In the genomic region with DNA sequence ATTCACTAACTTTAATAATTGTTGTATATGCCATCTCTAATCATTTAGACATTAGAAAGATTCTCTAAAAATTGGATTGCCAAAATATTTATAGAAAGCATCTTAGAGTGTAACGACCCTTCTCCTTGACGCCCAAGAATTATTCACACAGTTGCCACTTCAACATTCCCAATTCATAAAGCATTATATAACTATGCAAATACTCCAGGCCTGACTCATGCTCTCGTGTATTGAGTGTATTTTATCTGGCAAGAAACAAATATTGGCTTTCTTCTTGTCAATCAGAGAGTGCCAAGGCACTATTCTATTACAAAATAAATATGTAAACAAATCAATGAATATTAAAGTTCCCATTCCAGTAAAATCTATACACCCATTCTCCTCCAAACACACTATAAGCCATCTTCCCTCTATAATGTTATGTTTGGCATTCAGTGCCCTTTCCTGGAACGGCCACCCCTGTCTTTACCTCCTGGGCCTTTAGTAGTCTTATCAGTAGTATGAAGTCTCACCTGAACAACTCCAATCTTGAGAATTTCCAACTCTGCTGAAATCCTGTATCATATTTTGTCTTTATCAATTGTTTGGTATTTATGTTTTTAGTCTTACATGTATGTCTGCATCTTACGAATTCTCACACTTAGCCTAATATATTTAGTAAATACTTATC, we compare ENCODE assay signal across 22 cellular contexts.
DNase-seq lines count a peak whose midpoint lies in the region; ATAC-seq and TF ChIP-seq lines count a peak whose summit lies in the region.
"Had no signal": no experiment of that assay in that cellular context is flagged by ENCODE, and none has a peak within 500 bp of the region (broad histone marks: within the 10 kb centered on the region; RNA-seq: fewer than 3 reads in every experiment).

No MANE protein-coding gene starts in this region.

- H3K4me3 ChIP-seq in LNCaP clone FGC (ENCODE audit: low read depth, low read length) = no peak overlapping the region
- no peak overlapping the region for H3K4me3 ChIP-seq in PC-3 (ENCODE audit: low read length)
- H3K4me3 ChIP-seq in fibroblast of the aortic adventitia (ENCODE audit: low read depth, low read length) = no peak overlapping the region
- H3K4me3 ChIP-seq: esophagus squamous epithelium, sigmoid colon, SK-N-MC, tibial artery had no signal

- no peaks in the 10 kb centered on the region for H3K79me2 ChIP-seq in PC-3 (ENCODE audit: low read length)

- H3K9ac ChIP-seq in PC-3 (ENCODE audit: low read length) = no peak overlapping the region

- H3K4me1 Mint-ChIP-seq in activated T-cell treated with anti-CD3 and anti-CD28 coated beads, Interleukin-2, amount 50 U/mL, for 4 hours (ENCODE audit: low read depth) = no peaks in the 10 kb centered on the region

- DNase-seq in DMS53 (lab: John Stamatoyannopoulos, UW) = peak; percentile 97
- DNase-seq in LNCaP clone FGC (ENCODE audit: low read depth) = peak; percentile 52
- peak; percentile 67 for DNase-seq in PC-3
- DNase-seq in fibroblast of the aortic adventitia (ENCODE audit: low read depth) = peak; percentile 47
- DNase-seq in activated CD4-positive, alpha-beta T cell treated with anti-CD3 and anti-CD28 coated beads, Interleukin-2, amount 50 U/mL, for 1 hour = no peak
- DNase-seq in activated T-cell treated with anti-CD3 and anti-CD28 coated beads, Interleukin-2, amount 50 U/mL, for 4 hours = no peak
- no peak for DNase-seq in stimulated activated CD4-positive, alpha-beta T cell treated with anti-CD3 and anti-CD28 coated beads, Interleukin-4, amount 100 ng/mL, for 4 hours
- DNase-seq: activated CD4-positive, CD25-positive, alpha-beta regulatory T cell; activated CD8-positive, alpha-beta T cell treated with anti-CD3 and anti-CD28 coated beads for 36 hours; activated naive CD4-positive, alpha-beta T cell treated with anti-CD3 and anti-CD28 coated beads for 36 hours; activated T-cell treated with anti-CD3 and anti-CD28 coated beads, Interleukin-2, amount 50 U/mL, for 24 hours; effector CD8-positive, alpha-beta T cell; esophagus squamous epithelium; glutamatergic neuron; NCI-H1417 treated with DMSO at 0.1 percent for 48 hours; sigmoid colon; stimulated activated naive CD4-positive, alpha-beta T cell treated with Interleukin-2 at 50 U/mL for 16 hours; T1000; tibial artery had no signal

- H3K9me3 ChIP-seq in PC-3 (ENCODE audit: low read length) = no peaks in the 10 kb centered on the region
- H3K9me3 ChIP-seq: esophagus squamous epithelium, sigmoid colon, tibial artery had no signal

- no peaks in the 10 kb centered on the region for H3K27me3 ChIP-seq in PC-3 (ENCODE audit: low read length)
- H3K27me3 ChIP-seq: esophagus squamous epithelium, sigmoid colon, tibial artery had no signal

- peaks cover 6% of the 10 kb centered on the region; the same call in 1 of the 2 replicates for H3K4me1 ChIP-seq in PC-3 (ENCODE audit: insufficient read depth, low read length)
- H3K4me1 ChIP-seq: esophagus squamous epithelium, sigmoid colon had no signal

- H3K36me3 Mint-ChIP-seq in activated T-cell treated with anti-CD3 and anti-CD28 coated beads, Interleukin-2, amount 50 U/mL, for 4 hours (ENCODE audit: insufficient read depth) = no peaks in the 10 kb centered on the region
- H3K36me3 Mint-ChIP-seq: natural killer cell treated with Interleukin-12 subunit alpha and Interleukin-12 subunit beta and Interleukin-15 and Interleukin-18, amount 100 ng/mL, for 72 hours had no signal

- no peak for TF ChIP-seq CTCF in LNCaP clone FGC (IDR thresholded peaks at IDR 0.05; ENCODE audit: control insufficient read depth, extremely low read depth, insufficient read depth)
- TF ChIP-seq CTCF in PC-3 (conservative IDR thresholded peaks at IDR 0.05; ENCODE audit: low read depth, low read length) = no peak
- TF ChIP-seq CTCF in fibroblast of the aortic adventitia (IDR thresholded peaks at IDR 0.05; ENCODE audit: insufficient read depth, low read length) = no peak

- no peaks in the 10 kb centered on the region for H3F3A ChIP-seq in PC-3 (ENCODE audit: low read length, unreplicated experiment)

- H3K4me3 Mint-ChIP-seq in activated T-cell treated with anti-CD3 and anti-CD28 coated beads, Interleukin-2, amount 50 U/mL, for 4 hours = no peak overlapping the region
- H3K4me3 Mint-ChIP-seq: activated CD8-positive, alpha-beta T cell treated with anti-CD3 and anti-CD28 coated beads for 36 hours; activated naive CD4-positive, alpha-beta T cell treated with anti-CD3 and anti-CD28 coated beads for 36 hours; activated T-cell treated with anti-CD3 and anti-CD28 coated beads, Interleukin-2, amount 50 U/mL, for 24 hours; natural killer cell treated with Interleukin-12 subunit alpha and Interleukin-12 subunit beta and Interleukin-15 and Interleukin-18, amount 100 ng/mL, for 72 hours had no signal

- H3K27ac ChIP-seq in PC-3 (ENCODE audit: low read length) = no peak overlapping the region
- H3K27ac ChIP-seq: esophagus squamous epithelium, sigmoid colon, SK-N-MC, tibial artery had no signal

- no peaks in the 10 kb centered on the region for H4K20me1 ChIP-seq in PC-3 (ENCODE audit: low read length)

- POLR2A ChIA-PET in PC-3 (lab: Charles Lee; ENCODE audit: unreplicated experiment) = no interaction called here

- no TSS peak for BruUV-seq in PC-3 (replicated peaks; lab: Mats Ljungman, UMichigan)

- CTCF ChIA-PET in PC-3 (lab: Charles Lee) = no interaction called here

- H3K27me3 Mint-ChIP-seq in activated T-cell treated with anti-CD3 and anti-CD28 coated beads, Interleukin-2, amount 50 U/mL, for 4 hours (ENCODE audit: low read depth) = no peaks in the 10 kb centered on the region
- H3K27me3 Mint-ChIP-seq: activated CD8-positive, alpha-beta T cell treated with anti-CD3 and anti-CD28 coated beads for 36 hours; activated T-cell treated with anti-CD3 and anti-CD28 coated beads, Interleukin-2, amount 50 U/mL, for 24 hours; natural killer cell treated with Interleukin-12 subunit alpha and Interleukin-12 subunit beta and Interleukin-15 and Interleukin-18, amount 100 ng/mL, for 72 hours had no signal

- H2AFZ ChIP-seq in PC-3 (ENCODE audit: low read length) = no peak overlapping the region

- intact Hi-C loops in PC-3 (cut with micrococcal nuclease) = no loop called here

- H3K9me3 Mint-ChIP-seq in activated T-cell treated with anti-CD3 and anti-CD28 coated beads, Interleukin-2, amount 50 U/mL, for 4 hours = peaks cover 5% of the 10 kb centered on the region
- H3K9me3 Mint-ChIP-seq: activated CD8-positive, alpha-beta T cell treated with anti-CD3 and anti-CD28 coated beads for 36 hours; activated naive CD4-positive, alpha-beta T cell treated with anti-CD3 and anti-CD28 coated beads for 36 hours had no signal

- H3K36me3 ChIP-seq in PC-3 (ENCODE audit: low read depth, low read length) = no peaks in the 10 kb centered on the region
- H3K36me3 ChIP-seq: esophagus squamous epithelium, sigmoid colon, tibial artery had no signal

- 0 out of 2 replicates have a peak overlapping the region, but pooled peaks have one; percentile 7 for H3K4me2 ChIP-seq in PC-3 (ENCODE audit: low read length)

- ATAC-seq in PC-3 = peak; percentile 78
- ATAC-seq in HG03342 (IDR thresholded peaks at IDR 0.05; ENCODE audit: unreplicated experiment) = no peak
- ATAC-seq in activated T-cell treated with anti-CD3 and anti-CD28 coated beads, Interleukin-2, amount 50 U/mL, for 4 hours = no peak
- ATAC-seq: activated CD8-positive, alpha-beta T cell treated with anti-CD3 and anti-CD28 coated beads for 36 hours; natural killer cell treated with Interleukin-12 subunit alpha and Interleukin-12 subunit beta and Interleukin-15 and Interleukin-18, amount 100 ng/mL, for 72 hours had no signal

- H3K9me2 ChIP-seq in PC-3 (replicated peaks; ENCODE audit: low read length) = no peaks in the 10 kb centered on the region

Comparison
In these comparisons a context has a peak if more than half of its experiments do, and no peak if none do; other contexts are left out.
1. DNase-seq: peak in DMS53 (single experiment), LNCaP clone FGC (single experiment), PC-3 (single experiment) and fibroblast of the aortic adventitia (single experiment); none in activated CD4-positive, alpha-beta T cell treated with anti-CD3 and anti-CD28 coated beads, Interleukin-2, amount 50 U/mL, for 1 hour (single experiment), activated T-cell treated with anti-CD3 and anti-CD28 coated beads, Interleukin-2, amount 50 U/mL, for 4 hours (single experiment) and stimulated activated CD4-positive, alpha-beta T cell treated with anti-CD3 and anti-CD28 coated beads, Interleukin-4, amount 100 ng/mL, for 4 hours (0 of 2).